Comparison of ENCODE assay signal across 1 cellular context in the genomic region with DNA sequence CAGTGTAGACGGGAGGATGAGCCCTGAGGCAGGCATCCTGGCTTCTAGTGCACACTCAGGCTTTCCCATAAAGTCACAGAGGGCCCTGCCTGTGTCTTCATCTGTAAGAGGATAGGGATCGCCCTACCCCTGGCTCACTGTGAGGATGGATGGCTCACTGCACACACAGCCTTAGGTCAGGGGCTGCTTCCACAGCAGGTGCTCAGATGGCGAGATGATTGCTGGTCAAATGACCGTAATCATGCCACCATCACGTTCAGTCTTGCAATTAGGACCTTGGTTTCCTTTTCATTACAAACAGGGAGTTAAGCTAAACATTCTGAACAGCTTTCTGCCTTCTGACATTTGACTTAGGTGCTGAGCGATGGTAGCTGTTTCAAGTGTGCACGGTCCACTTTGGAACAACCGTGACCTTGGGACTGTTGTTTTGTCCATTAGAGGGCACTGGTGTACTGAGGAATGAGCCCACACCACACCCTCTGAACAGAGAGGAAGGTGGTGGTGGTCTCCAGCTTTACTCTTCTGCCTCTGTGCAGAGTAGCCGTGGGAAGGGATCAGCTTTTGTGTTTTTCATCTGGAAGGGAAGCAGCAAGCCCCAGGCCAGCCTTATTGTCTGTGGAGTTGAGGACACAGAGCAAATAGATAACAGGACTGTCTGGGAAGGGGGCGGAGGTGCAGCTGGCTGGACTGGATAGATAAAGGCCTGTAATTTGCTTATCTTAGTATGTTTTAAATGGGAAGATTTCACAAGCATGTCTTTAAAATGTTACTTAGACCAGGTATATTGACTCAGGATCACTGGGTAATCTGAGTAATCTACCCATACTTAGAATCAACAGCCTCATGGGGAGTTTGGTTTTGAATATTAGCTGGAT.
TF ChIP-seq lines count a peak whose summit lies in the region.

No MANE protein-coding gene starts in this region.

TF ChIP-seq in K562, 482 proteins besides CTCF, POLR2A, EP300 and RAD21 (continued from another document):
- TF ChIP-seq ZBTB2 (IDR thresholded peaks at IDR 0.05) (no peak), ATF7 (IDR thresholded peaks at IDR 0.05) (0 out of 2 replicates have a peak, but pooled peaks have one; percentile 12), PURB (CRISPR knock-in tag; IDR thresholded peaks at IDR 0.05; ENCODE audit: low read depth) (no peak), SMAD4 (CRISPR knock-in tag; conservative IDR thresholded peaks at IDR 0.05) (peak; percentile 98), XRCC5 (IDR thresholded peaks at IDR 0.05; ENCODE audit: low read depth, low read length) (no peak), MAZ (CRISPR knock-in tag; conservative IDR thresholded peaks at IDR 0.05 in 1 of 2, IDR thresholded peaks at IDR 0.05 in 1 of 2) (0 out of 4 replicates have a peak, but pooled peaks of 1 of the 2 experiments have one; percentile 42), ETV5 (CRISPR knock-in tag; IDR thresholded peaks at IDR 0.05; ENCODE audit: low read depth) (no peak), TEAD4 (IDR thresholded peaks at IDR 0.05; ENCODE audit: low read length) (peak; percentile 93), TEAD4 (CRISPR knock-in tag; IDR thresholded peaks at IDR 0.05; ENCODE audit: borderline replicate concordance) (no peak), BCOR (IDR thresholded peaks at IDR 0.05) (no peak), CBFA2T2 (conservative IDR thresholded peaks at IDR 0.05) (peak; percentile 89), RUNX1 (IDR thresholded peaks at IDR 0.05; ENCODE audit: low read depth) (no peak), ERF (CRISPR knock-in tag; IDR thresholded peaks at IDR 0.05) (no peak), NFIC (IDR thresholded peaks at IDR 0.05) (peak; percentile 62)
- TF ChIP-seq, protein P1, sequence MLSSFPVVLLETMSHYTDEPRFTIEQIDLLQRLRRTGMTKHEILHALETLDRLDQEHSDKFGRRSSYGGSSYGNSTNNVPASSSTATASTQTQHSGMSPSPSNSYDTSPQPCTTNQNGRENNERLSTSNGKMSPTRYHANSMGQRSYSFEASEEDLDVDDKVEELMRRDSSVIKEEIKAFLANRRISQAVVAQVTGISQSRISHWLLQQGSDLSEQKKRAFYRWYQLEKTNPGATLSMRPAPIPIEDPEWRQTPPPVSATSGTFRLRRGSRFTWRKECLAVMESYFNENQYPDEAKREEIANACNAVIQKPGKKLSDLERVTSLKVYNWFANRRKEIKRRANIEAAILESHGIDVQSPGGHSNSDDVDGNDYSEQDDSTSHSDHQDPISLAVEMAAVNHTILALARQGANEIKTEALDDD (IDR thresholded peaks at IDR 0.05), result peak; percentile 87
- TF ChIP-seq, protein P2, sequence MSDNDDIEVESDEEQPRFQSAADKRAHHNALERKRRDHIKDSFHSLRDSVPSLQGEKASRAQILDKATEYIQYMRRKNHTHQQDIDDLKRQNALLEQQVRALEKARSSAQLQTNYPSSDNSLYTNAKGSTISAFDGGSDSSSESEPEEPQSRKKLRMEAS (CRISPR knock-in tag; IDR thresholded peaks at IDR 0.05), result no peak
- TF ChIP-seq, protein P3, sequence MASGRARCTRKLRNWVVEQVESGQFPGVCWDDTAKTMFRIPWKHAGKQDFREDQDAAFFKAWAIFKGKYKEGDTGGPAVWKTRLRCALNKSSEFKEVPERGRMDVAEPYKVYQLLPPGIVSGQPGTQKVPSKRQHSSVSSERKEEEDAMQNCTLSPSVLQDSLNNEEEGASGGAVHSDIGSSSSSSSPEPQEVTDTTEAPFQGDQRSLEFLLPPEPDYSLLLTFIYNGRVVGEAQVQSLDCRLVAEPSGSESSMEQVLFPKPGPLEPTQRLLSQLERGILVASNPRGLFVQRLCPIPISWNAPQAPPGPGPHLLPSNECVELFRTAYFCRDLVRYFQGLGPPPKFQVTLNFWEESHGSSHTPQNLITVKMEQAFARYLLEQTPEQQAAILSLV (tag; IDR thresholded peaks at IDR 0.05), result no peak
- TF ChIP-seq, protein P4, sequence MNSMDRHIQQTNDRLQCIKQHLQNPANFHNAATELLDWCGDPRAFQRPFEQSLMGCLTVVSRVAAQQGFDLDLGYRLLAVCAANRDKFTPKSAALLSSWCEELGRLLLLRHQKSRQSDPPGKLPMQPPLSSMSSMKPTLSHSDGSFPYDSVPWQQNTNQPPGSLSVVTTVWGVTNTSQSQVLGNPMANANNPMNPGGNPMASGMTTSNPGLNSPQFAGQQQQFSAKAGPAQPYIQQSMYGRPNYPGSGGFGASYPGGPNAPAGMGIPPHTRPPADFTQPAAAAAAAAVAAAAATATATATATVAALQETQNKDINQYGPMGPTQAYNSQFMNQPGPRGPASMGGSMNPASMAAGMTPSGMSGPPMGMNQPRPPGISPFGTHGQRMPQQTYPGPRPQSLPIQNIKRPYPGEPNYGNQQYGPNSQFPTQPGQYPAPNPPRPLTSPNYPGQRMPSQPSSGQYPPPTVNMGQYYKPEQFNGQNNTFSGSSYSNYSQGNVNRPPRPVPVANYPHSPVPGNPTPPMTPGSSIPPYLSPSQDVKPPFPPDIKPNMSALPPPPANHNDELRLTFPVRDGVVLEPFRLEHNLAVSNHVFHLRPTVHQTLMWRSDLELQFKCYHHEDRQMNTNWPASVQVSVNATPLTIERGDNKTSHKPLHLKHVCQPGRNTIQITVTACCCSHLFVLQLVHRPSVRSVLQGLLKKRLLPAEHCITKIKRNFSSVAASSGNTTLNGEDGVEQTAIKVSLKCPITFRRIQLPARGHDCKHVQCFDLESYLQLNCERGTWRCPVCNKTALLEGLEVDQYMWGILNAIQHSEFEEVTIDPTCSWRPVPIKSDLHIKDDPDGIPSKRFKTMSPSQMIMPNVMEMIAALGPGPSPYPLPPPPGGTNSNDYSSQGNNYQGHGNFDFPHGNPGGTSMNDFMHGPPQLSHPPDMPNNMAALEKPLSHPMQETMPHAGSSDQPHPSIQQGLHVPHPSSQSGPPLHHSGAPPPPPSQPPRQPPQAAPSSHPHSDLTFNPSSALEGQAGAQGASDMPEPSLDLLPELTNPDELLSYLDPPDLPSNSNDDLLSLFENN (IDR thresholded peaks at IDR 0.05; ENCODE audit: low read depth in 2 of 2, low read length in 2 of 2), result peak in 1 of 2 experiments; percentile 77; a peak in 1 of 4 replicates
- TF ChIP-seq, protein P5, sequence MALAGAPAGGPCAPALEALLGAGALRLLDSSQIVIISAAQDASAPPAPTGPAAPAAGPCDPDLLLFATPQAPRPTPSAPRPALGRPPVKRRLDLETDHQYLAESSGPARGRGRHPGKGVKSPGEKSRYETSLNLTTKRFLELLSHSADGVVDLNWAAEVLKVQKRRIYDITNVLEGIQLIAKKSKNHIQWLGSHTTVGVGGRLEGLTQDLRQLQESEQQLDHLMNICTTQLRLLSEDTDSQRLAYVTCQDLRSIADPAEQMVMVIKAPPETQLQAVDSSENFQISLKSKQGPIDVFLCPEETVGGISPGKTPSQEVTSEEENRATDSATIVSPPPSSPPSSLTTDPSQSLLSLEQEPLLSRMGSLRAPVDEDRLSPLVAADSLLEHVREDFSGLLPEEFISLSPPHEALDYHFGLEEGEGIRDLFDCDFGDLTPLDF (CRISPR knock-in tag; IDR thresholded peaks at IDR 0.05), result no peak
